ENCODE assay signal across 13 cellular contexts in the genomic region with DNA sequence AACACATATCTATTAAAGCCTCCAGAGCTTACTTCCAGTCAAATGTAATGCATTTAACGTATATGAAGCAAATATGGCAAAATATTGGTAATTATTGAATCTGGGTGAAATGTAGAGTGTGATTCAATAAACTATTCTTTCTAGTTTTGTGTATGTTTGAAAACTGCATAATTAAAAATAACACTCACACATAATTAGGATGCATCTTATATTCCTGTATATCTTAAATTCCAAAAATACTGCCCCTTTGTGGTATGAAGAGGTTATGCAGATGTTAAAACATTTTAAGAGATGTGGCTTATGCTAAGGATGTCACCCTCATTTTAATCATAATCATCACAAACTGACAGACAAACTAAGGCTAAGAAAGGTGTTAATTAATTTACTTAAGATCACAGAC.
DNase-seq lines count a peak whose midpoint lies in the region; ATAC-seq and TF ChIP-seq lines count a peak whose summit lies in the region.
"Had no signal": no experiment of that assay in that cellular context is flagged by ENCODE, and none has a peak within 500 bp of the region (broad histone marks: within the 10 kb centered on the region; RNA-seq: fewer than 3 reads in every experiment).

No MANE protein-coding gene starts in this region.

- no peaks in the 10 kb centered on the region for H4K20me1 ChIP-seq in MM.1S (ENCODE audit: insufficient read depth, low read length)

- CTCF ChIA-PET in activated CD8-positive, alpha-beta T cell treated with anti-CD3 and anti-CD28 coated beads, Interleukin-2, amount 10 ng/mL, durations not matched to agents 7 days and 5 days (lab: Charles Lee), result no interaction called here

- no peak overlapping the region for H2AFZ ChIP-seq in MM.1S (ENCODE audit: low read length)

- H3K4me1 ChIP-seq in MM.1S (ENCODE audit: low read length), result no peaks in the 10 kb centered on the region
- H3K4me1 ChIP-seq: parathyroid adenoma, SJCRH30 had no signal

- no peaks in the 10 kb centered on the region for H3K36me3 Mint-ChIP-seq in nephron progenitor cell (ENCODE audit: low read depth)
- no peaks in the 10 kb centered on the region for H3K36me3 Mint-ChIP-seq in activated CD8-positive, alpha-beta T cell treated with anti-CD3 and anti-CD28 coated beads, Interleukin-2, amount 10 ng/mL, durations not matched to agents 7 days and 5 days (ENCODE audit: low read depth)
- H3K36me3 Mint-ChIP-seq: activated CD4-positive, alpha-beta memory T cell treated with anti-CD3 and anti-CD28 coated beads for 36 hours; activated naive CD8-positive, alpha-beta T cell treated with anti-CD3 and anti-CD28 coated beads for 36 hours had no signal

- no peak overlapping the region for H3K27ac ChIP-seq in MM.1S (ENCODE audit: low read length)
- H3K27ac ChIP-seq: parathyroid adenoma, SJCRH30 had no signal

- H3K9me2 ChIP-seq in MM.1S (replicated peaks; ENCODE audit: insufficient read depth, low read length), result no peaks in the 10 kb centered on the region

- TF ChIP-seq CTCF in GM06990 (IDR thresholded peaks at IDR 0.05; ENCODE audit: insufficient read depth, low read length, poor library complexity, severe bottlenecking) (peak; percentile 17), MM.1S (IDR thresholded peaks at IDR 0.05; ENCODE audit: low read length) (peak; percentile 50), cardiac fibroblast (IDR thresholded peaks at IDR 0.05; ENCODE audit: low read depth, low read length) (peak; percentile 40), nephron progenitor cell (IDR thresholded peaks at IDR 0.05) (peak; percentile 40)

- H3K4me3 Mint-ChIP-seq in nephron progenitor cell, result no peak overlapping the region
- H3K4me3 Mint-ChIP-seq in activated CD8-positive, alpha-beta T cell treated with anti-CD3 and anti-CD28 coated beads, Interleukin-2, amount 10 ng/mL, durations not matched to agents 7 days and 5 days, result no peak overlapping the region
- H3K4me3 Mint-ChIP-seq: activated CD4-positive, alpha-beta memory T cell treated with anti-CD3 and anti-CD28 coated beads for 36 hours; activated naive CD8-positive, alpha-beta T cell treated with anti-CD3 and anti-CD28 coated beads for 36 hours had no signal

- H3K27me3 Mint-ChIP-seq in nephron progenitor cell (ENCODE audit: low read depth, poor library complexity), result no peaks in the 10 kb centered on the region
- H3K27me3 Mint-ChIP-seq in activated CD8-positive, alpha-beta T cell treated with anti-CD3 and anti-CD28 coated beads, Interleukin-2, amount 10 ng/mL, durations not matched to agents 7 days and 5 days (ENCODE audit: low read depth), result no peaks in the 10 kb centered on the region
- H3K27me3 Mint-ChIP-seq: activated CD4-positive, alpha-beta memory T cell treated with anti-CD3 and anti-CD28 coated beads for 36 hours had no signal

- no peaks in the 10 kb centered on the region for H3K9me3 ChIP-seq in MM.1S (replicated peaks; ENCODE audit: insufficient read depth, low read length)

- no peaks in the 10 kb centered on the region for H3K79me2 ChIP-seq in MM.1S (ENCODE audit: low read length)
- H3K79me2 ChIP-seq: parathyroid adenoma had no signal

- no peak for ATAC-seq in activated CD8-positive, alpha-beta T cell treated with anti-CD3 and anti-CD28 coated beads, Interleukin-2, amount 10 ng/mL, durations not matched to agents 7 days and 5 days

- no peaks in the 10 kb centered on the region for H3K4me1 Mint-ChIP-seq in nephron progenitor cell
- no peaks in the 10 kb centered on the region for H3K4me1 Mint-ChIP-seq in activated CD8-positive, alpha-beta T cell treated with anti-CD3 and anti-CD28 coated beads, Interleukin-2, amount 10 ng/mL, durations not matched to agents 7 days and 5 days (ENCODE audit: low read depth)
- H3K4me1 Mint-ChIP-seq: activated naive CD8-positive, alpha-beta T cell treated with anti-CD3 and anti-CD28 coated beads for 36 hours had no signal

- H3K4me3 ChIP-seq in GM06990 (replicated peaks; ENCODE audit: low read depth, low read length), result no peak overlapping the region
- no peak overlapping the region for H3K4me3 ChIP-seq in MM.1S (ENCODE audit: low read length)
- H3K4me3 ChIP-seq in cardiac fibroblast (replicated peaks in 1 of 2; ENCODE audit: low read depth in 2 of 2, low read length in 2 of 2), result no peak overlapping the region
- H3K4me3 ChIP-seq: SJCRH30 had no signal

- no peak overlapping the region for H3K9ac ChIP-seq in MM.1S (ENCODE audit: low read length)
- H3K9ac ChIP-seq: parathyroid adenoma had no signal

- no peak for DNase-seq in GM06990 (ENCODE audit: extremely low read depth, insufficient read length)
- no peak for DNase-seq in MM.1S
- DNase-seq in cardiac fibroblast (ENCODE audit: low read depth in 2 of 2), result peak; percentile 10 to 43
- DNase-seq in nephron progenitor cell, result no peak
- no peak for DNase-seq in activated CD8-positive, alpha-beta T cell treated with anti-CD3 and anti-CD28 coated beads, Interleukin-2, amount 10 ng/mL, durations not matched to agents 7 days and 5 days
- DNase-seq in NCI-H524 (lab: John Stamatoyannopoulos, UW), result no peak
- no peak for DNase-seq in NCI-H2081 treated with DMSO at 0.1 percent for 48 hours (lab: John Stamatoyannopoulos, UW)
- DNase-seq: activated CD4-positive, alpha-beta memory T cell treated with anti-CD3 and anti-CD28 coated beads for 36 hours; activated naive CD8-positive, alpha-beta T cell treated with anti-CD3 and anti-CD28 coated beads for 36 hours; GDM1; NCI-H2081 had no signal

- H3K36me3 ChIP-seq in GM06990 (ENCODE audit: control insufficient read depth, insufficient read depth, low read length), result no peaks in the 10 kb centered on the region
- no peaks in the 10 kb centered on the region for H3K36me3 ChIP-seq in MM.1S (replicated peaks; ENCODE audit: insufficient read depth, low read length)
- H3K36me3 ChIP-seq: SJCRH30 had no signal

- H3K27me3 ChIP-seq in GM06990 (replicated peaks; ENCODE audit: control insufficient read depth, insufficient read depth, low read length) (no peaks in the 10 kb centered on the region), MM.1S (replicated peaks; ENCODE audit: insufficient read depth, low read length) (no peaks in the 10 kb centered on the region)
- H3K27me3 ChIP-seq: SJCRH30 had no signal

- no peak overlapping the region for H3K27ac Mint-ChIP-seq in nephron progenitor cell
- H3K27ac Mint-ChIP-seq in activated CD8-positive, alpha-beta T cell treated with anti-CD3 and anti-CD28 coated beads, Interleukin-2, amount 10 ng/mL, durations not matched to agents 7 days and 5 days, result no peak overlapping the region
- H3K27ac Mint-ChIP-seq: activated CD4-positive, alpha-beta memory T cell treated with anti-CD3 and anti-CD28 coated beads for 36 hours; activated naive CD8-positive, alpha-beta T cell treated with anti-CD3 and anti-CD28 coated beads for 36 hours had no signal

- H3F3A ChIP-seq in MM.1S (ENCODE audit: insufficient read depth, low read length), result no peaks in the 10 kb centered on the region

- POLR2A ChIA-PET in activated CD8-positive, alpha-beta T cell treated with anti-CD3 and anti-CD28 coated beads, Interleukin-2, amount 10 ng/mL, durations not matched to agents 7 days and 5 days (lab: Charles Lee), result no interaction called here

- no peak overlapping the region for H3K4me2 ChIP-seq in MM.1S (ENCODE audit: low read depth, low read length)

- peaks cover 19% of the 10 kb centered on the region for H3K9me3 Mint-ChIP-seq in nephron progenitor cell
- H3K9me3 Mint-ChIP-seq in activated CD8-positive, alpha-beta T cell treated with anti-CD3 and anti-CD28 coated beads, Interleukin-2, amount 10 ng/mL, durations not matched to agents 7 days and 5 days (ENCODE audit: insufficient read depth), result no peaks in the 10 kb centered on the region
- H3K9me3 Mint-ChIP-seq: activated CD4-positive, alpha-beta memory T cell treated with anti-CD3 and anti-CD28 coated beads for 36 hours; activated naive CD8-positive, alpha-beta T cell treated with anti-CD3 and anti-CD28 coated beads for 36 hours had no signal

Comparison
In these comparisons a context has a peak if more than half of its experiments do, and no peak if none do; other contexts are left out.
1. DNase-seq: peak in cardiac fibroblast (2 of 2); none in GM06990 (single experiment), MM.1S (single experiment), nephron progenitor cell (single experiment), activated CD8-positive, alpha-beta T cell treated with anti-CD3 and anti-CD28 coated beads, Interleukin-2, amount 10 ng/mL, durations not matched to agents 7 days and 5 days (single experiment), NCI-H524 (0 of 2) and NCI-H2081 treated with DMSO at 0.1 percent for 48 hours (single experiment).
2. Peak in every context shown above with its lines, with median percentiles within 50 percentile points of each other: CTCF ChIP-seq.